Comparison of ENCODE assay signal across 1 cellular context in genomic region chr3:18301781-18302180, GRCh38.
TF ChIP-seq lines count a peak whose summit lies in the region.

No MANE protein-coding gene starts in this region.

TF ChIP-seq in WTC11, 78 proteins besides CTCF, POLR2A, EP300 and RAD21 (continued from another document):
- TF ChIP-seq, protein P1, sequence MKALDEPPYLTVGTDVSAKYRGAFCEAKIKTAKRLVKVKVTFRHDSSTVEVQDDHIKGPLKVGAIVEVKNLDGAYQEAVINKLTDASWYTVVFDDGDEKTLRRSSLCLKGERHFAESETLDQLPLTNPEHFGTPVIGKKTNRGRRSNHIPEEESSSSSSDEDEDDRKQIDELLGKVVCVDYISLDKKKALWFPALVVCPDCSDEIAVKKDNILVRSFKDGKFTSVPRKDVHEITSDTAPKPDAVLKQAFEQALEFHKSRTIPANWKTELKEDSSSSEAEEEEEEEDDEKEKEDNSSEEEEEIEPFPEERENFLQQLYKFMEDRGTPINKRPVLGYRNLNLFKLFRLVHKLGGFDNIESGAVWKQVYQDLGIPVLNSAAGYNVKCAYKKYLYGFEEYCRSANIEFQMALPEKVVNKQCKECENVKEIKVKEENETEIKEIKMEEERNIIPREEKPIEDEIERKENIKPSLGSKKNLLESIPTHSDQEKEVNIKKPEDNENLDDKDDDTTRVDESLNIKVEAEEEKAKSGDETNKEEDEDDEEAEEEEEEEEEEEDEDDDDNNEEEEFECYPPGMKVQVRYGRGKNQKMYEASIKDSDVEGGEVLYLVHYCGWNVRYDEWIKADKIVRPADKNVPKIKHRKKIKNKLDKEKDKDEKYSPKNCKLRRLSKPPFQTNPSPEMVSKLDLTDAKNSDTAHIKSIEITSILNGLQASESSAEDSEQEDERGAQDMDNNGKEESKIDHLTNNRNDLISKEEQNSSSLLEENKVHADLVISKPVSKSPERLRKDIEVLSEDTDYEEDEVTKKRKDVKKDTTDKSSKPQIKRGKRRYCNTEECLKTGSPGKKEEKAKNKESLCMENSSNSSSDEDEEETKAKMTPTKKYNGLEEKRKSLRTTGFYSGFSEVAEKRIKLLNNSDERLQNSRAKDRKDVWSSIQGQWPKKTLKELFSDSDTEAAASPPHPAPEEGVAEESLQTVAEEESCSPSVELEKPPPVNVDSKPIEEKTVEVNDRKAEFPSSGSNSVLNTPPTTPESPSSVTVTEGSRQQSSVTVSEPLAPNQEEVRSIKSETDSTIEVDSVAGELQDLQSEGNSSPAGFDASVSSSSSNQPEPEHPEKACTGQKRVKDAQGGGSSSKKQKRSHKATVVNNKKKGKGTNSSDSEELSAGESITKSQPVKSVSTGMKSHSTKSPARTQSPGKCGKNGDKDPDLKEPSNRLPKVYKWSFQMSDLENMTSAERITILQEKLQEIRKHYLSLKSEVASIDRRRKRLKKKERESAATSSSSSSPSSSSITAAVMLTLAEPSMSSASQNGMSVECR (CRISPR knock-in tag; IDR thresholded peaks at IDR 0.05; ENCODE audit: borderline replicate concordance) = no peak
- TF ChIP-seq CREM (CRISPR knock-in tag; IDR thresholded peaks at IDR 0.05) (no peak), RELA (CRISPR knock-in tag; IDR thresholded peaks at IDR 0.05; ENCODE audit: borderline replicate concordance) (no peak), FOXJ3 (CRISPR knock-in tag; IDR thresholded peaks at IDR 0.05; ENCODE audit: borderline replicate concordance) (no peak), TCF7 (CRISPR knock-in tag; IDR thresholded peaks at IDR 0.05; ENCODE audit: low read depth) (no peak), IRF2 (CRISPR knock-in tag; IDR thresholded peaks at IDR 0.05; ENCODE audit: borderline replicate concordance, low read depth) (no peak), SOX15 (CRISPR knock-in tag; IDR thresholded peaks at IDR 0.05) (no peak), TEAD4 (CRISPR knock-in tag; IDR thresholded peaks at IDR 0.05) (no peak), PRRX2 (CRISPR knock-in tag; IDR thresholded peaks at IDR 0.05) (no peak), CBFB (CRISPR knock-in tag; IDR thresholded peaks at IDR 0.05; ENCODE audit: low read depth) (no peak), NFATC4 (CRISPR knock-in tag; IDR thresholded peaks at IDR 0.05) (no peak)
- TF ChIP-seq, protein P2, sequence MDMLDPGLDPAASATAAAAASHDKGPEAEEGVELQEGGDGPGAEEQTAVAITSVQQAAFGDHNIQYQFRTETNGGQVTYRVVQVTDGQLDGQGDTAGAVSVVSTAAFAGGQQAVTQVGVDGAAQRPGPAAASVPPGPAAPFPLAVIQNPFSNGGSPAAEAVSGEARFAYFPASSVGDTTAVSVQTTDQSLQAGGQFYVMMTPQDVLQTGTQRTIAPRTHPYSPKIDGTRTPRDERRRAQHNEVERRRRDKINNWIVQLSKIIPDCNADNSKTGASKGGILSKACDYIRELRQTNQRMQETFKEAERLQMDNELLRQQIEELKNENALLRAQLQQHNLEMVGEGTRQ (CRISPR knock-in tag; IDR thresholded peaks at IDR 0.05) = no peak
